Comparison of ENCODE assay signal across 17 cellular contexts in genomic region chr9:77961541-77961940, GRCh38.
DNase-seq lines count a peak whose midpoint lies in the region; ATAC-seq and TF ChIP-seq lines count a peak whose summit lies in the region.
"Had no signal": no experiment of that assay in that cellular context is flagged by ENCODE, and none has a peak within 500 bp of the region (broad histone marks: within the 10 kb centered on the region; RNA-seq: fewer than 3 reads in every experiment).

No MANE protein-coding gene starts in this region.

- H3K4me1 Mint-ChIP-seq in HFFc6 (ENCODE audit: low read depth) = peaks cover 46% of the 10 kb centered on the region
- H3K4me1 Mint-ChIP-seq: memory B cell had no signal

- no peaks in the 10 kb centered on the region for H3K9me3 Mint-ChIP-seq in HFFc6
- H3K9me3 Mint-ChIP-seq: memory B cell, T-cell had no signal

- H3K4me3 ChIP-seq in iPS-18a (ENCODE audit: low read length) = no peak overlapping the region
- H3K4me3 ChIP-seq in thymus (ENCODE audit: low read length) = no peak overlapping the region

- H3K27ac Mint-ChIP-seq in HFFc6 = peak overlapping the region; percentile 43
- H3K27ac Mint-ChIP-seq: memory B cell, T-cell had no signal

- H3K36me3 ChIP-seq in iPS-18a (ENCODE audit: control insufficient read depth, low read depth, low read length) (no peaks in the 10 kb centered on the region), thymus (ENCODE audit: control insufficient read depth, insufficient read depth) (no peaks in the 10 kb centered on the region)

- no peak overlapping the region for H3K9ac ChIP-seq in iPS-18a (ENCODE audit: low read length)
- H3K9ac ChIP-seq: parathyroid adenoma had no signal

- H3K36me3 Mint-ChIP-seq in HFFc6 (ENCODE audit: low read depth) = no peaks in the 10 kb centered on the region
- H3K36me3 Mint-ChIP-seq: memory B cell had no signal

- H3K9me3 ChIP-seq in iPS-18a (ENCODE audit: control insufficient read depth, low read depth, low read length) (no peaks in the 10 kb centered on the region), thymus (ENCODE audit: control insufficient read depth) (no peaks in the 10 kb centered on the region)

- no peak for ATAC-seq in GM21423 (IDR thresholded peaks at IDR 0.05; ENCODE audit: unreplicated experiment)
- ATAC-seq: T-cell had no signal

- peak overlapping the region; percentile 58 for H3K27ac ChIP-seq in iPS-18a (ENCODE audit: low read length)
- peak overlapping the region; percentile 15 for H3K27ac ChIP-seq in thymus (ENCODE audit: low read depth)
- H3K27ac ChIP-seq: parathyroid adenoma had no signal

- H3K27me3 Mint-ChIP-seq in HFFc6 (ENCODE audit: insufficient read depth) = no peaks in the 10 kb centered on the region; the same call in 1 of the 2 replicates
- H3K27me3 Mint-ChIP-seq: CD4-positive, CD25-positive, alpha-beta regulatory T cell; T-cell had no signal

- peaks cover 53% of the 10 kb centered on the region for H3K4me1 ChIP-seq in iPS-18a (ENCODE audit: control insufficient read depth, low read depth, low read length)
- peaks cover 3% of the 10 kb centered on the region for H3K4me1 ChIP-seq in thymus (ENCODE audit: control insufficient read depth, insufficient read depth, low read length)

- 95% methylated on average over 1 of the region's 1 CpG for WGBS in thymus

- no peak for TF ChIP-seq CTCF in HFFc6 (IDR thresholded peaks at IDR 0.05)

- H3K4me3 Mint-ChIP-seq in HFFc6 = peak overlapping the region; percentile 12
- H3K4me3 Mint-ChIP-seq: memory B cell, T-cell had no signal

- H3K27me3 ChIP-seq in iPS-18a (ENCODE audit: control insufficient read depth, insufficient read depth, low read length) (no peaks in the 10 kb centered on the region), thymus (ENCODE audit: control insufficient read depth, insufficient read depth) (no peaks in the 10 kb centered on the region)

- DNase-seq in HFFc6 (no peak), astrocyte of the hippocampus (ENCODE audit: low read depth, low spot score) (peak; percentile 45), NCI-H1048 (lab: John Stamatoyannopoulos, UW) (no peak), HuH-7 (ENCODE audit: low spot score) (no peak), NCI-H1694 treated with DMSO at 0.1 percent for 48 hours (lab: John Stamatoyannopoulos, UW) (no peak)
- DNase-seq: activated CD4-positive, alpha-beta T cell treated with anti-CD3 and anti-CD28 coated beads for 4 hours; activated T-cell treated with anti-CD3 and anti-CD28 coated beads, Interleukin-2, amount 50 U/mL, for 48 hours; CD4-positive, CD25-positive, alpha-beta regulatory T cell; NCI-H1436 treated with DMSO at 0.1 percent for 48 hours; NCI-H524; stimulated activated CD4-positive, alpha-beta T cell treated with anti-CD3 and anti-CD28 coated beads, Interleukin-2, amount 100 ng/mL, for 24 hours; T-cell had no signal
